In genomic region chr16:751152-752007, GRCh38 we compare ENCODE assay signal across 1 cellular context.
TF ChIP-seq lines count a peak whose summit lies in the region.

No MANE protein-coding gene starts in this region.

TF ChIP-seq in K562, 482 proteins besides CTCF, POLR2A, EP300 and RAD21:
- TF ChIP-seq ZNF232 (CRISPR knock-in tag; IDR thresholded peaks at IDR 0.05) = no peak
- peak; percentile 46; the same call in 1 of the 2 replicates for TF ChIP-seq BCOR (IDR thresholded peaks at IDR 0.05)
- TF ChIP-seq, protein P1, sequence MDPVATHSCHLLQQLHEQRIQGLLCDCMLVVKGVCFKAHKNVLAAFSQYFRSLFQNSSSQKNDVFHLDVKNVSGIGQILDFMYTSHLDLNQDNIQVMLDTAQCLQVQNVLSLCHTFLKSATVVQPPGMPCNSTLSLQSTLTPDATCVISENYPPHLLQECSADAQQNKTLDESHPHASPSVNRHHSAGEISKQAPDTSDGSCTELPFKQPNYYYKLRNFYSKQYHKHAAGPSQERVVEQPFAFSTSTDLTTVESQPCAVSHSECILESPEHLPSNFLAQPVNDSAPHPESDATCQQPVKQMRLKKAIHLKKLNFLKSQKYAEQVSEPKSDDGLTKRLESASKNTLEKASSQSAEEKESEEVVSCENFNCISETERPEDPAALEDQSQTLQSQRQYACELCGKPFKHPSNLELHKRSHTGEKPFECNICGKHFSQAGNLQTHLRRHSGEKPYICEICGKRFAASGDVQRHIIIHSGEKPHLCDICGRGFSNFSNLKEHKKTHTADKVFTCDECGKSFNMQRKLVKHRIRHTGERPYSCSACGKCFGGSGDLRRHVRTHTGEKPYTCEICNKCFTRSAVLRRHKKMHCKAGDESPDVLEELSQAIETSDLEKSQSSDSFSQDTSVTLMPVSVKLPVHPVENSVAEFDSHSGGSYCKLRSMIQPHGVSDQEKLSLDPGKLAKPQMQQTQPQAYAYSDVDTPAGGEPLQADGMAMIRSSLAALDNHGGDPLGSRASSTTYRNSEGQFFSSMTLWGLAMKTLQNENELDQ (CRISPR knock-in tag; IDR thresholded peaks at IDR 0.05; ENCODE audit: borderline replicate concordance) = no peak
- TF ChIP-seq, protein P2, sequence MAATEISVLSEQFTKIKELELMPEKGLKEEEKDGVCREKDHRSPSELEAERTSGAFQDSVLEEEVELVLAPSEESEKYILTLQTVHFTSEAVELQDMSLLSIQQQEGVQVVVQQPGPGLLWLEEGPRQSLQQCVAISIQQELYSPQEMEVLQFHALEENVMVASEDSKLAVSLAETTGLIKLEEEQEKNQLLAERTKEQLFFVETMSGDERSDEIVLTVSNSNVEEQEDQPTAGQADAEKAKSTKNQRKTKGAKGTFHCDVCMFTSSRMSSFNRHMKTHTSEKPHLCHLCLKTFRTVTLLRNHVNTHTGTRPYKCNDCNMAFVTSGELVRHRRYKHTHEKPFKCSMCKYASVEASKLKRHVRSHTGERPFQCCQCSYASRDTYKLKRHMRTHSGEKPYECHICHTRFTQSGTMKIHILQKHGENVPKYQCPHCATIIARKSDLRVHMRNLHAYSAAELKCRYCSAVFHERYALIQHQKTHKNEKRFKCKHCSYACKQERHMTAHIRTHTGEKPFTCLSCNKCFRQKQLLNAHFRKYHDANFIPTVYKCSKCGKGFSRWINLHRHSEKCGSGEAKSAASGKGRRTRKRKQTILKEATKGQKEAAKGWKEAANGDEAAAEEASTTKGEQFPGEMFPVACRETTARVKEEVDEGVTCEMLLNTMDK (IDR thresholded peaks at IDR 0.05; ENCODE audit: borderline replicate concordance, insufficient read depth, low read depth, low read length, poor library complexity, severe bottlenecking) = no peak
- TF ChIP-seq PTBP1 (IDR thresholded peaks at IDR 0.05; ENCODE audit: low read depth, low read length) = 0 out of 2 replicates have a peak, but pooled peaks have one; percentile 41
- TF ChIP-seq, protein P3, sequence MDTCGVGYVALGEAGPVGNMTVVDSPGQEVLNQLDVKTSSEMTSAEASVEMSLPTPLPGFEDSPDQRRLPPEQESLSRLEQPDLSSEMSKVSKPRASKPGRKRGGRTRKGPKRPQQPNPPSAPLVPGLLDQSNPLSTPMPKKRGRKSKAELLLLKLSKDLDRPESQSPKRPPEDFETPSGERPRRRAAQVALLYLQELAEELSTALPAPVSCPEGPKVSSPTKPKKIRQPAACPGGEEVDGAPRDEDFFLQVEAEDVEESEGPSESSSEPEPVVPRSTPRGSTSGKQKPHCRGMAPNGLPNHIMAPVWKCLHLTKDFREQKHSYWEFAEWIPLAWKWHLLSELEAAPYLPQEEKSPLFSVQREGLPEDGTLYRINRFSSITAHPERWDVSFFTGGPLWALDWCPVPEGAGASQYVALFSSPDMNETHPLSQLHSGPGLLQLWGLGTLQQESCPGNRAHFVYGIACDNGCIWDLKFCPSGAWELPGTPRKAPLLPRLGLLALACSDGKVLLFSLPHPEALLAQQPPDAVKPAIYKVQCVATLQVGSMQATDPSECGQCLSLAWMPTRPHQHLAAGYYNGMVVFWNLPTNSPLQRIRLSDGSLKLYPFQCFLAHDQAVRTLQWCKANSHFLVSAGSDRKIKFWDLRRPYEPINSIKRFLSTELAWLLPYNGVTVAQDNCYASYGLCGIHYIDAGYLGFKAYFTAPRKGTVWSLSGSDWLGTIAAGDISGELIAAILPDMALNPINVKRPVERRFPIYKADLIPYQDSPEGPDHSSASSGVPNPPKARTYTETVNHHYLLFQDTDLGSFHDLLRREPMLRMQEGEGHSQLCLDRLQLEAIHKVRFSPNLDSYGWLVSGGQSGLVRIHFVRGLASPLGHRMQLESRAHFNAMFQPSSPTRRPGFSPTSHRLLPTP (IDR thresholded peaks at IDR 0.05; ENCODE audit: borderline replicate concordance, extremely low read depth, insufficient read length) = peak; percentile 24
- TF ChIP-seq ZNF436 (CRISPR knock-in tag; IDR thresholded peaks at IDR 0.05) = peak; percentile 87
- TF ChIP-seq MCM3 (IDR thresholded peaks at IDR 0.05) = no peak
- TF ChIP-seq ZFP36 (IDR thresholded peaks at IDR 0.05; ENCODE audit: low read depth, low read length, partially characterized antibody) = peak; percentile 98
- TF ChIP-seq RBM25 (IDR thresholded peaks at IDR 0.05; ENCODE audit: low read depth, low read length, severe bottlenecking) = peak; percentile 44
- TF ChIP-seq GTF2E2 (tag; IDR thresholded peaks at IDR 0.05) = no peak
- TF ChIP-seq, protein P4, sequence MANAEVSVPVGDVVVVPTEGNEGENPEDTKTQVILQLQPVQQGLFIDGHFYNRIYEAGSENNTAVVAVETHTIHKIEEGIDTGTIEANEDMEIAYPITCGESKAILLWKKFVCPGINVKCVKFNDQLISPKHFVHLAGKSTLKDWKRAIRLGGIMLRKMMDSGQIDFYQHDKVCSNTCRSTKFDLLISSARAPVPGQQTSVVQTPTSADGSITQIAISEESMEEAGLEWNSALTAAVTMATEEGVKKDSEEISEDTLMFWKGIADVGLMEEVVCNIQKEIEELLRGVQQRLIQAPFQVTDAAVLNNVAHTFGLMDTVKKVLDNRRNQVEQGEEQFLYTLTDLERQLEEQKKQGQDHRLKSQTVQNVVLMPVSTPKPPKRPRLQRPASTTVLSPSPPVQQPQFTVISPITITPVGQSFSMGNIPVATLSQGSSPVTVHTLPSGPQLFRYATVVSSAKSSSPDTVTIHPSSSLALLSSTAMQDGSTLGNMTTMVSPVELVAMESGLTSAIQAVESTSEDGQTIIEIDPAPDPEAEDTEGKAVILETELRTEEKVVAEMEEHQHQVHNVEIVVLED (CRISPR knock-in tag; IDR thresholded peaks at IDR 0.05) = no peak
- no peak for TF ChIP-seq CREB5 (CRISPR knock-in tag; IDR thresholded peaks at IDR 0.05)
- no peak for TF ChIP-seq ELF2 (CRISPR knock-in tag; IDR thresholded peaks at IDR 0.05)
- peak in 1 of 2 experiments; percentile 26; a peak in 1 of 4 replicates for TF ChIP-seq KDM1A (IDR thresholded peaks at IDR 0.05)
